Comparison of ENCODE assay signal across 1 cellular context in genomic region chr7:81114682-81115081, GRCh38.
TF ChIP-seq lines count a peak whose summit lies in the region.

No MANE protein-coding gene starts in this region.

TF ChIP-seq in SK-N-SH treated with all-trans-retinoic acid at 6 μM for 48 hours, 23 proteins besides CTCF, POLR2A, EP300 and RAD21 (continued from another document):
- TF ChIP-seq POU6F1 (CRISPR knock-in tag; IDR thresholded peaks at IDR 0.05; ENCODE audit: borderline replicate concordance, low read depth) (no peak), RARB (CRISPR knock-in tag; IDR thresholded peaks at IDR 0.05) (no peak), BACH2 (CRISPR knock-in tag; IDR thresholded peaks at IDR 0.05; ENCODE audit: borderline replicate concordance) (no peak)
